18 cellular contexts compared by ENCODE assay signal in genomic region chr1:11526071-11526895, GRCh38. TPM values are rescaled to one million over a fixed set of nuclear protein-coding genes. Genes with fewer than 3 reads are reported as not detected.
DNase-seq lines count a peak whose midpoint lies in the region; ATAC-seq, FAIRE-seq and TF ChIP-seq lines count a peak whose summit lies in the region.
"Had no signal": no experiment of that assay in that cellular context is flagged by ENCODE, and none has a peak within 500 bp of the region (broad histone marks: within the 10 kb centered on the region; RNA-seq: fewer than 3 reads in every experiment).

No MANE protein-coding gene starts in this region.

- no peak for ATAC-seq in GM21576 (IDR thresholded peaks at IDR 0.05; ENCODE audit: unreplicated experiment)
- ATAC-seq: A549 had no signal

- H3K4me1 Mint-ChIP-seq in type B pancreatic cell (ENCODE audit: unreplicated experiment), result no peaks in the 10 kb centered on the region

- H3K4me3 ChIP-seq in right atrium auricular region (no peak overlapping the region), bronchial epithelial cell (ENCODE audit: low read depth, low read length) (no peak overlapping the region)
- H3K4me3 ChIP-seq: A549, SJCRH30 had no signal

- no peaks in the 10 kb centered on the region for H3K4me1 ChIP-seq in right atrium auricular region
- H3K4me1 ChIP-seq: A549, Caco-2, SJCRH30 had no signal

- no peak for FAIRE-seq in bronchial epithelial cell (lab: Jason Lieb, UNC)
- FAIRE-seq: A549 had no signal

- no peaks in the 10 kb centered on the region for H3K9me3 Mint-ChIP-seq in type B pancreatic cell
- H3K9me3 Mint-ChIP-seq: CD4-positive, alpha-beta T cell had no signal

- TF ChIP-seq CTCF in right atrium auricular region (IDR thresholded peaks at IDR 0.05) (no peak), bronchial epithelial cell (IDR thresholded peaks at IDR 0.05; ENCODE audit: insufficient read depth, low read length, severe bottlenecking) (no peak), type B pancreatic cell (conservative IDR thresholded peaks at IDR 0.05) (no peak)

- H3K27me3 ChIP-seq in right atrium auricular region (no peaks in the 10 kb centered on the region), bronchial epithelial cell (ENCODE audit: control insufficient read depth, insufficient read depth, low read length) (no peaks in the 10 kb centered on the region)

- H3K36me3 ChIP-seq in right atrium auricular region (no peaks in the 10 kb centered on the region), bronchial epithelial cell (ENCODE audit: control insufficient read depth, insufficient read depth, low read length) (no peaks in the 10 kb centered on the region)
- H3K36me3 ChIP-seq: SJCRH30 had no signal

- H3K4me3 Mint-ChIP-seq in type B pancreatic cell, result no peak overlapping the region
- H3K4me3 Mint-ChIP-seq: CD4-positive, alpha-beta T cell had no signal

- no peak overlapping the region for H3K27ac ChIP-seq in right atrium auricular region
- H3K27ac ChIP-seq: A549, SJCRH30 had no signal

- no peaks in the 10 kb centered on the region for H3K36me3 Mint-ChIP-seq in type B pancreatic cell

- H3K27me3 Mint-ChIP-seq in type B pancreatic cell, result no peaks in the 10 kb centered on the region
- H3K27me3 Mint-ChIP-seq: CD4-positive, alpha-beta T cell had no signal

- H3K27ac Mint-ChIP-seq in type B pancreatic cell, result no peak overlapping the region
- H3K27ac Mint-ChIP-seq: CD4-positive, alpha-beta T cell had no signal

- DNase-seq in cardiac septum (ENCODE audit: low spot score) (peak; percentile 47), right atrium auricular region (ENCODE audit: low spot score) (no peak), bronchial epithelial cell (ENCODE audit: low read depth) (peak; percentile 13), mesenteric fat pad (ENCODE audit: low spot score) (peak; percentile 84), type B pancreatic cell (ENCODE audit: extremely low spot score, unreplicated experiment) (peak; percentile 60), 8988T (no peak), NCI-H1048 (lab: John Stamatoyannopoulos, UW) (no peak)
- DNase-seq: Caco-2; CD4-positive, alpha-beta T cell; GF-D8; GOT3; KG1; NCI-H1694 treated with DMSO at 0.1 percent for 48 hours; NCI-H345; NCI-H526; SJCRH30 had no signal

- intact Hi-C loops in cardiac septum (cut with DNase I), result no loop called here

- H3K9me3 ChIP-seq in right atrium auricular region, result no peaks in the 10 kb centered on the region
- H3K9me3 ChIP-seq: A549, Caco-2, SJCRH30 had no signal

RNA-seq across cellular contexts. Expression of gene DISP3, which starts 47.3 kb away (rescaled TPM):
- 0.05 TPM for total RNA-seq in cardiac septum
- under 1 TPM in 1 of 2 donors, not detected in 1; 0.16 TPM for total RNA-seq in right atrium auricular region
- not detected in 2 replicates for total RNA-seq in bronchial epithelial cell
- not detected for total RNA-seq in mesenteric fat pad
- 4.7 and 4.8 TPM in 2 replicates for total RNA-seq in type B pancreatic cell (ENCODE audit: low replicate concordance)

Comparison
In these comparisons a context has a peak if more than half of its experiments do, and no peak if none do; other contexts are left out.
1. DNase-seq: peak in cardiac septum (single experiment), bronchial epithelial cell (single experiment), mesenteric fat pad (single experiment) and type B pancreatic cell (single experiment); none in right atrium auricular region (single experiment), 8988T (single experiment) and NCI-H1048 (single experiment).